Comparison of ENCODE assay signal across 6 cellular contexts in the genomic region with DNA sequence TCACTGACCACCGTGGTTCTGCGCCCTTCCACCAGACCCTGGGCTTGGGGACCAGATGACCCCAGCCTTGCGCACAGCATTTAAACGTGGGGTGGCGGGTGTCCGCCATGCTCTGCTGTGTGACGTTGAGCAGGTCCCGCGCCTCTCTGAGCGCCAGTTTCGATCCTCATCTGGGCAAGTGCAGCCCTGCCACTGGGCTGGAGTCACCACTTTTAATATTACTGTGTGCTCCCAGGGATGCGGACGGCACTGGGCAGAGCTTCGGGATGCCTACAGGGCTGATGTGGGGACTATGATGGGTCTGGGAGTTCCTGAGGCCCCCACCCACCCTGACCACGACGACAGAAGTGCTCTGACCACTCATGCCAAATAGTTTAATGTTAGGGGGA. TPM values are rescaled to one million over a fixed set of nuclear protein-coding genes. Genes with fewer than 3 reads are reported as not detected.
DNase-seq lines count a peak whose midpoint lies in the region; ATAC-seq and TF ChIP-seq lines count a peak whose summit lies in the region.

No MANE protein-coding gene starts in this region.

- in situ Hi-C loops in HAP-1 (cut with MboI; ENCODE audit: low sequenced_read_pairs) = loop anchor here (10.0 kb wide), 1 partner anchor 164 kb away; no protein-coding TSS in a partner anchor

- peak overlapping the region; percentile 84 for H3K4me3 Mint-ChIP-seq in neural progenitor cell

- H3K4me2 ChIP-seq in neural progenitor cell = peak overlapping the region; percentile 73

- H3K27me3 Mint-ChIP-seq in neural progenitor cell (ENCODE audit: insufficient read depth, low read depth) = peaks cover 4% of the 10 kb centered on the region

- H3K36me3 ChIP-seq in HAP-1 (replicated peaks) = 0 out of 2 replicates have a peak, but pooled peaks cover 5% of the 10 kb centered on the region
- H3K36me3 ChIP-seq in breast epithelium = no peaks in the 10 kb centered on the region
- no peaks in the 10 kb centered on the region for H3K36me3 ChIP-seq in neural progenitor cell

- intact Hi-C loops in breast epithelium (cut with DNase I; ENCODE audit: low total_unique reads) = no loop called here

- peaks cover 16% of the 10 kb centered on the region for H3K4me1 Mint-ChIP-seq in neural progenitor cell

- H4K20me1 ChIP-seq in neural progenitor cell (ENCODE audit: low read depth) = no peaks in the 10 kb centered on the region

- no peaks in the 10 kb centered on the region for H3K79me2 ChIP-seq in neural progenitor cell (ENCODE audit: low read depth)

- peak overlapping the region; percentile 91 for H3K27ac Mint-ChIP-seq in neural progenitor cell

- peaks cover 2% of the 10 kb centered on the region for H3K9me3 Mint-ChIP-seq in neural progenitor cell

- H3K27ac ChIP-seq in breast epithelium (peak overlapping the region; percentile 93 to 99), neural progenitor cell (no peak overlapping the region)

- H3K4me1 ChIP-seq in HAP-1 = peaks cover 14% of the 10 kb centered on the region
- H3K4me1 ChIP-seq in breast epithelium = no peaks in the 10 kb centered on the region
- H3K4me1 ChIP-seq in neural progenitor cell = peaks cover 8% of the 10 kb centered on the region

- peaks cover 48% of the 10 kb centered on the region for H3F3A ChIP-seq in neural progenitor cell (ENCODE audit: low read depth)

- H3K36me3 Mint-ChIP-seq in neural progenitor cell = peaks cover 12% of the 10 kb centered on the region

- TF ChIP-seq CTCF in breast epithelium (IDR thresholded peaks at IDR 0.05) (peak in 1 of 3 donors; percentile 8), neural progenitor cell (IDR thresholded peaks at IDR 0.05) (no peak)

- H2AFZ ChIP-seq in neural progenitor cell (replicated peaks) = no peak overlapping the region

- peak overlapping the region; percentile 72 for H3K4me3 ChIP-seq in HAP-1
- peak overlapping the region; percentile 52 to 86 (median 72) for H3K4me3 ChIP-seq in breast epithelium
- H3K4me3 ChIP-seq in neural progenitor cell = peak overlapping the region; percentile 69

- H3K27me3 ChIP-seq in HAP-1 (ENCODE audit: low read depth) = no peaks in the 10 kb centered on the region
- H3K27me3 ChIP-seq in breast epithelium = no peaks in the 10 kb centered on the region
- H3K27me3 ChIP-seq in neural progenitor cell = no peaks in the 10 kb centered on the region

- H3K9ac ChIP-seq in neural progenitor cell = peak overlapping the region; percentile 36

- DNase-seq in HAP-1 (ENCODE audit: low spot score in 2 of 2) = no peak
- no peak for DNase-seq in breast epithelium (ENCODE audit: low spot score in 2 of 2)
- no peak for DNase-seq in neural progenitor cell (ENCODE audit: low spot score)
- no peak for DNase-seq in C1 segment of cervical spinal cord (lab: John Stamatoyannopoulos, UW)
- no peak for DNase-seq in cerebellar cortex (ENCODE audit: low spot score)

- H3K9me3 ChIP-seq in HAP-1 = no peaks in the 10 kb centered on the region
- H3K9me3 ChIP-seq in breast epithelium = no peaks in the 10 kb centered on the region
- no peaks in the 10 kb centered on the region for H3K9me3 ChIP-seq in neural progenitor cell (ENCODE audit: low read depth)

- no peak for TF ChIP-seq POLR2A in breast epithelium (IDR thresholded peaks at IDR 0.05)

- ATAC-seq in GM18909 (IDR thresholded peaks at IDR 0.05; ENCODE audit: poor library complexity, unreplicated experiment) = no peak

RNA-seq across cellular contexts. Expression of gene NUDT8, which starts 1.2 kb away (rescaled TPM):
- total RNA-seq in breast epithelium = 10 to 100 TPM in 2 of 3 donors, 1 to 10 TPM in 1; 9.7 to 15.1 (median 12.0) TPM
- total RNA-seq in neural progenitor cell (ENCODE audit: low replicate concordance) = 1.6 and 4.1 TPM in 2 replicates

RNA-seq across cellular contexts. Expression of gene TBX10, which starts 8.6 kb away (rescaled TPM):
- not detected for total RNA-seq in breast epithelium
- not detected in 2 replicates for total RNA-seq in neural progenitor cell (ENCODE audit: low replicate concordance)

RNA-seq across cellular contexts. Expression of gene ACY3, which starts 19.6 kb away (rescaled TPM):
- total RNA-seq in breast epithelium (under 1 TPM in 2 of 3 donors, not detected in 1; 0.66 to 0.73 TPM), neural progenitor cell (ENCODE audit: low replicate concordance) (not detected in 2 replicates)

RNA-seq across cellular contexts. Expression of gene NDUFV1, which starts 24.2 kb away (rescaled TPM):
- 100 to 1,000 TPM; 159 to 222 (median 186) TPM for total RNA-seq in breast epithelium
- total RNA-seq in neural progenitor cell (ENCODE audit: low replicate concordance) = 71.0 and 137 TPM in 2 replicates

RNA-seq across cellular contexts. Expression of gene ALDH3B2, which starts 43.5 kb away (rescaled TPM):
- total RNA-seq in breast epithelium (10 to 100 TPM in 2 of 3 donors, under 1 TPM in 1; 0.32 to 62.3 (median 44.1) TPM), neural progenitor cell (ENCODE audit: low replicate concordance) (not detected in 2 replicates)
